27 cellular contexts compared by ENCODE assay signal in the genomic region with DNA sequence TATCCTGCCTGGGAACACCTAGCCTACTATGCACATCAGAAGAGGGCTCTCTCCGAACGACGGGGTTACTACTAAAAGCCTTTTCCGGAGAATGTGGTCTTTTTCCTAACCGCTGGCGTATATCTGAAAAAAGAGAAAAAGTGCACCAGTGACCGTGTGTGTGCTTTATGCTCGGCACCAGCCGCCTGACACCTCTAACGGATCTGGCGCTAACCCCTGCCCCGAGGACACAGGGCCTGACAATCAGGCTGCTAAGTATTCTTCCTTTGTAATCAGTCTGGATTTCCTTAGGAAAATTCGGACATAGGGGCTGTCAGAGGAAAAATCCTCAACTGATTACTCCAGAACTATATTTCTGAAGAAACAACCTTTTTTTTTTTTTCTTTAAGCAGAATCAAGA.
"Had no signal": no experiment of that assay in that cellular context is flagged by ENCODE, and none has a peak within 500 bp of the region (broad histone marks: within the 10 kb centered on the region; RNA-seq: fewer than 3 reads in every experiment).

No MANE protein-coding gene starts in this region.

- H3K4me1 Mint-ChIP-seq: activated CD4-positive, alpha-beta T cell treated with anti-CD3 and anti-CD28 coated beads, Interleukin-2, amount 10 ng/mL, durations not matched to agents 7 days and 5 days; activated naive CD8-positive, alpha-beta T cell treated with anti-CD3 and anti-CD28 coated beads, Interleukin-2, amount 10 ng/mL, durations not matched to agents 7 days and 5 days; brain; central memory CD8-positive, alpha-beta T cell; endodermal cell had no signal

- H3K9me3 ChIP-seq: ascending aorta, breast epithelium had no signal

- H3K27me3 Mint-ChIP-seq: activated CD4-positive, alpha-beta T cell treated with anti-CD3 and anti-CD28 coated beads for 36 hours; activated CD4-positive, alpha-beta T cell treated with anti-CD3 and anti-CD28 coated beads, Interleukin-2, amount 10 ng/mL, durations not matched to agents 7 days and 5 days; activated CD8-positive, alpha-beta T cell treated with anti-CD3 and anti-CD28 coated beads for 36 hours; activated naive CD8-positive, alpha-beta T cell treated with anti-CD3 and anti-CD28 coated beads, Interleukin-2, amount 10 ng/mL, durations not matched to agents 7 days and 5 days; activated T-helper 17 cell treated with anti-CD3 and anti-CD28 coated beads, Interleukin-2, amount 50 U/mL, for 72 hours; brain; central memory CD8-positive, alpha-beta T cell; dendritic cell treated with granulocyte-macrophage colony-stimulating factor and Interleukin-4, amounts not matched to agents 40 ng/mL and 50 ng/mL, for 4 days had no signal

- H3K27ac Mint-ChIP-seq: activated CD4-positive, alpha-beta T cell treated with anti-CD3 and anti-CD28 coated beads for 36 hours; activated CD4-positive, alpha-beta T cell treated with anti-CD3 and anti-CD28 coated beads, Interleukin-2, amount 10 ng/mL, durations not matched to agents 7 days and 5 days; activated naive CD4-positive, alpha-beta T cell treated with anti-CD3 and anti-CD28 coated beads for 36 hours; activated naive CD4-positive, alpha-beta T cell treated with anti-CD3 and anti-CD28 coated beads, Interleukin-2, amount 50 U/mL, for 72 hours; activated naive CD8-positive, alpha-beta T cell treated with anti-CD3 and anti-CD28 coated beads, Interleukin-2, amount 10 ng/mL, durations not matched to agents 7 days and 5 days; activated T-helper 17 cell treated with anti-CD3 and anti-CD28 coated beads, Interleukin-2, amount 50 U/mL, for 72 hours; dendritic cell treated with granulocyte-macrophage colony-stimulating factor and Interleukin-4, amounts not matched to agents 40 ng/mL and 50 ng/mL, for 4 days had no signal

- ATAC-seq: activated CD4-positive, alpha-beta T cell treated with anti-CD3 and anti-CD28 coated beads for 36 hours; activated CD8-positive, alpha-beta T cell treated with anti-CD3 and anti-CD28 coated beads for 36 hours; activated naive CD4-positive, alpha-beta T cell treated with anti-CD3 and anti-CD28 coated beads, Interleukin-2, amount 50 U/mL, for 72 hours; activated T-cell treated with anti-CD3 and anti-CD28 coated beads, Interleukin-2, amount 50 U/mL, for 4 hours; activated T-helper 17 cell treated with anti-CD3 and anti-CD28 coated beads, Interleukin-2, amount 50 U/mL, for 72 hours; esophagus mucosa had no signal

- DNase-seq: activated CD4-positive, alpha-beta T cell treated with anti-CD3 and anti-CD28 coated beads for 36 hours; activated CD4-positive, alpha-beta T cell treated with anti-CD3 and anti-CD28 coated beads, Interleukin-2, amount 10 ng/mL, durations not matched to agents 7 days and 5 days; activated CD4-positive, alpha-beta T cell treated with anti-CD3 and anti-CD28 coated beads, Interleukin-2, amount 50 U/mL, for 48 hours; activated CD4-positive, CD25-positive, alpha-beta regulatory T cell; activated CD4-positive, CD25-positive, alpha-beta regulatory T cell treated with anti-CD3 and anti-CD28 coated beads, Interleukin-2, amount 50 U/mL, for 72 hours; activated CD8-positive, alpha-beta memory T cell treated with anti-CD3 and anti-CD28 coated beads for 24 hours; activated CD8-positive, alpha-beta T cell treated with anti-CD3 and anti-CD28 coated beads for 36 hours; activated effector memory CD4-positive, alpha-beta T cell treated with Interleukin-2 at 50 U/mL for 16 hours; activated gamma-delta T cell treated with Interleukin-2 at 50 U/mL for 16 hours; activated naive CD4-positive, alpha-beta T cell treated with anti-CD3 and anti-CD28 coated beads for 36 hours; activated naive CD8-positive, alpha-beta T cell treated with anti-CD3 and anti-CD28 coated beads, Interleukin-2, amount 10 ng/mL, durations not matched to agents 7 days and 5 days; activated T-cell treated with anti-CD3 and anti-CD28 coated beads, Interleukin-2, amount 50 U/mL, for 4 hours; dorsolateral prefrontal cortex; effector memory CD4-positive, alpha-beta T cell; endodermal cell; foreskin fibroblast; glutamatergic neuron; T-helper 2 cell had no signal

- H3K4me1 ChIP-seq: ascending aorta, breast epithelium had no signal

- H3K4me3 Mint-ChIP-seq: activated CD4-positive, alpha-beta T cell treated with anti-CD3 and anti-CD28 coated beads for 36 hours; activated CD4-positive, alpha-beta T cell treated with anti-CD3 and anti-CD28 coated beads, Interleukin-2, amount 10 ng/mL, durations not matched to agents 7 days and 5 days; activated CD8-positive, alpha-beta T cell treated with anti-CD3 and anti-CD28 coated beads for 36 hours; activated naive CD4-positive, alpha-beta T cell treated with anti-CD3 and anti-CD28 coated beads for 36 hours; activated naive CD8-positive, alpha-beta T cell treated with anti-CD3 and anti-CD28 coated beads, Interleukin-2, amount 10 ng/mL, durations not matched to agents 7 days and 5 days; activated T-cell treated with anti-CD3 and anti-CD28 coated beads, Interleukin-2, amount 50 U/mL, for 4 hours; activated T-helper 17 cell treated with anti-CD3 and anti-CD28 coated beads, Interleukin-2, amount 50 U/mL, for 72 hours; central memory CD8-positive, alpha-beta T cell; dendritic cell treated with granulocyte-macrophage colony-stimulating factor and Interleukin-4, amounts not matched to agents 40 ng/mL and 50 ng/mL, for 4 days; endodermal cell had no signal

- H3K27ac ChIP-seq: ascending aorta, breast epithelium, coronary artery had no signal

- H3K4me3 ChIP-seq: ascending aorta, breast epithelium, coronary artery, dorsolateral prefrontal cortex had no signal

- H3K9me3 Mint-ChIP-seq: activated CD4-positive, alpha-beta T cell treated with anti-CD3 and anti-CD28 coated beads, Interleukin-2, amount 10 ng/mL, durations not matched to agents 7 days and 5 days; activated CD8-positive, alpha-beta T cell treated with anti-CD3 and anti-CD28 coated beads for 36 hours; activated naive CD4-positive, alpha-beta T cell treated with anti-CD3 and anti-CD28 coated beads for 36 hours; activated naive CD4-positive, alpha-beta T cell treated with anti-CD3 and anti-CD28 coated beads, Interleukin-2, amount 50 U/mL, for 72 hours; activated naive CD8-positive, alpha-beta T cell treated with anti-CD3 and anti-CD28 coated beads, Interleukin-2, amount 10 ng/mL, durations not matched to agents 7 days and 5 days; activated T-cell treated with anti-CD3 and anti-CD28 coated beads, Interleukin-2, amount 50 U/mL, for 4 hours; activated T-helper 17 cell treated with anti-CD3 and anti-CD28 coated beads, Interleukin-2, amount 50 U/mL, for 72 hours; brain; central memory CD8-positive, alpha-beta T cell; dendritic cell treated with granulocyte-macrophage colony-stimulating factor and Interleukin-4, amounts not matched to agents 40 ng/mL and 50 ng/mL, for 4 days; endodermal cell had no signal

- H3K27me3 ChIP-seq: ascending aorta, breast epithelium, dorsolateral prefrontal cortex had no signal
